Comparison of ENCODE assay signal across 15 cellular contexts in the genomic region with DNA sequence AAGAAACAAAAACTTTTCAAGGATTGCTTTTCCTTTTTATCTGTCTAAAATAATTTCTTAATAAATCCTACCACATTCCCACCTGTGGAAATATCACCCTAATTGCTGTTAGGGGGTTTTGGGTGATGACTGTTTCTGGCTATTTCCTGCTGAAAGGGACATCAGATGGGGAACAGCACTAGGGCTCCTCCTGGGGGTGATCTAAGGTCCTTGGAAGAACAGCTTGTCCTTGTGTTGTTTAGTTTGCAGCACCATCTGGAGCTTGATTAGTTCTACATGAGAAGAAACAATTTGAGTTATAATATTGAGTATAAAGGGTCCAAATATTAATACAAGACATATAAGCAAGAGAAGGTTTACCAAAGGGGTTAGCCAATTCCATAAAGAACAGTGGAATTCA. TPM values are rescaled to one million over a fixed set of nuclear protein-coding genes. Genes with fewer than 3 reads are reported as not detected.
A peak's percentile ranks its signal among the peaks of the same experiment; 100 is the strongest.
DNase-seq lines count a peak whose midpoint lies in the region; ATAC-seq and TF ChIP-seq lines count a peak whose summit lies in the region.
"Had no signal": no experiment of that assay in that cellular context is flagged by ENCODE, and none has a peak within 500 bp of the region (broad histone marks: within the 10 kb centered on the region; RNA-seq: fewer than 3 reads in every experiment).

No MANE protein-coding gene starts in this region.

- peak; percentile 49 for TF ChIP-seq CTCF in C4-2B (conservative IDR thresholded peaks at IDR 0.05)
- peak; percentile 72 for TF ChIP-seq CTCF in epithelial cell of proximal tubule (conservative IDR thresholded peaks at IDR 0.05; ENCODE audit: low read depth, low read length)
- no peak for TF ChIP-seq CTCF in lower leg skin (IDR thresholded peaks at IDR 0.05)

- H3K4me1 ChIP-seq in NT2/D1 (ENCODE audit: insufficient read depth, insufficient read length): no peaks in the 10 kb centered on the region
- H3K4me1 ChIP-seq: pancreas had no signal

- no peaks in the 10 kb centered on the region for H3K9me3 Mint-ChIP-seq in stimulated activated effector memory CD8-positive, alpha-beta T cell treated with anti-CD3 and anti-CD28 coated beads, Interleukin-12 subunit alpha, Interleukin-12 subunit beta, amount 100 ng/mL, for 72 hours

- H3K4me3 ChIP-seq in NT2/D1 (ENCODE audit: insufficient read length, low read depth) (no peak overlapping the region), epithelial cell of proximal tubule (ENCODE audit: low read depth, low read length) (no peak overlapping the region), lower leg skin (ENCODE audit: low read depth, poor library complexity, severe bottlenecking) (no peak overlapping the region)
- H3K4me3 ChIP-seq: pancreas had no signal

- intact Hi-C loops in lower leg skin (cut with DNase I; ENCODE audit: low total_unique reads): no loop called here

- POLR2A ChIA-PET in HEK293T (lab: Yijun Ruan, JAX): no interaction called here

- DNase-seq in HEK293T (ENCODE audit: extremely low spot score) (peak; percentile 16), NT2/D1 (ENCODE audit: low read depth, low spot score) (peak; percentile 20), epithelial cell of proximal tubule (ENCODE audit: low read depth) (no peak), lower leg skin (ENCODE audit: low spot score in 2 of 2) (no peak), globus pallidus (ENCODE audit: low spot score) (no peak)
- no peak for DNase-seq in stimulated activated effector memory CD8-positive, alpha-beta T cell treated with anti-CD3 and anti-CD28 coated beads, Interleukin-12 subunit alpha, Interleukin-12 subunit beta, amount 100 ng/mL, for 72 hours (ENCODE audit: low spot score in 2 of 2)
- DNase-seq: activated CD4-positive, alpha-beta T cell treated with anti-CD3 and anti-CD28 coated beads, Interleukin-2, amount 50 U/mL, for 1 hour; amniotic stem cell; kidney; NCI-H1417 treated with DMSO at 0.1 percent for 48 hours; pancreas; SHP77 had no signal

- H3K9me3 ChIP-seq in NT2/D1 (ENCODE audit: insufficient read depth, low read length): peaks cover 11% of the 10 kb centered on the region; the same call in 1 of the 2 replicates
- H3K9me3 ChIP-seq: pancreas had no signal

- no peak for ATAC-seq in HG02938 (IDR thresholded peaks at IDR 0.05; ENCODE audit: unreplicated experiment)
- no peak for ATAC-seq in stimulated activated effector memory CD8-positive, alpha-beta T cell treated with anti-CD3 and anti-CD28 coated beads, Interleukin-12 subunit alpha, Interleukin-12 subunit beta, amount 100 ng/mL, for 72 hours
- ATAC-seq: pancreas had no signal

- TF ChIP-seq POLR2A in lower leg skin (IDR thresholded peaks at IDR 0.05): no peak

- H3K9ac ChIP-seq in NT2/D1 (ENCODE audit: insufficient read length, low read depth): no peak overlapping the region

- no peaks in the 10 kb centered on the region for H3K27me3 ChIP-seq in NT2/D1 (ENCODE audit: insufficient read depth, insufficient read length)
- H3K27me3 ChIP-seq: pancreas had no signal

- no peaks in the 10 kb centered on the region for H3K36me3 Mint-ChIP-seq in stimulated activated effector memory CD8-positive, alpha-beta T cell treated with anti-CD3 and anti-CD28 coated beads, Interleukin-12 subunit alpha, Interleukin-12 subunit beta, amount 100 ng/mL, for 72 hours

- no peaks in the 10 kb centered on the region for H3K36me3 ChIP-seq in NT2/D1 (ENCODE audit: insufficient read depth, insufficient read length, low read length)
- H3K36me3 ChIP-seq: pancreas had no signal

- H3K27ac Mint-ChIP-seq in stimulated activated effector memory CD8-positive, alpha-beta T cell treated with anti-CD3 and anti-CD28 coated beads, Interleukin-12 subunit alpha, Interleukin-12 subunit beta, amount 100 ng/mL, for 72 hours: no peak overlapping the region

- no peak overlapping the region for H3K4me3 Mint-ChIP-seq in stimulated activated effector memory CD8-positive, alpha-beta T cell treated with anti-CD3 and anti-CD28 coated beads, Interleukin-12 subunit alpha, Interleukin-12 subunit beta, amount 100 ng/mL, for 72 hours

- CTCF ChIA-PET in HEK293T (lab: Yijun Ruan, JAX): interaction anchor here (1.0 to 1.1 kb wide), 2 partner anchors 12 to 176 kb away, joined by 5 to 9 read pairs; no protein-coding TSS in a partner anchor

- no peak overlapping the region for H3K27ac ChIP-seq in C4-2B
- H3K27ac ChIP-seq: pancreas had no signal

- peaks cover 6% of the 10 kb centered on the region for H3K4me1 Mint-ChIP-seq in stimulated activated effector memory CD8-positive, alpha-beta T cell treated with anti-CD3 and anti-CD28 coated beads, Interleukin-12 subunit alpha, Interleukin-12 subunit beta, amount 100 ng/mL, for 72 hours

TF ChIP-seq in HEK293T, 16 proteins besides CTCF, POLR2A, EP300 and RAD21:
- no peak for TF ChIP-seq SP1 (IDR thresholded peaks at IDR 0.05)
- no peak for TF ChIP-seq ELF4 (IDR thresholded peaks at IDR 0.05)
- no peak for TF ChIP-seq NFRKB (IDR thresholded peaks at IDR 0.05)
- no peak for TF ChIP-seq SUZ12 (IDR thresholded peaks at IDR 0.05)
- TF ChIP-seq TARDBP (IDR thresholded peaks at IDR 0.05): no peak
- TF ChIP-seq ZNF384 (IDR thresholded peaks at IDR 0.05): no peak
- TF ChIP-seq HDGF (IDR thresholded peaks at IDR 0.05; ENCODE audit: borderline replicate concordance): no peak
- no peak for TF ChIP-seq L3MBTL2 (conservative IDR thresholded peaks at IDR 0.05)
- TF ChIP-seq, protein P1, sequence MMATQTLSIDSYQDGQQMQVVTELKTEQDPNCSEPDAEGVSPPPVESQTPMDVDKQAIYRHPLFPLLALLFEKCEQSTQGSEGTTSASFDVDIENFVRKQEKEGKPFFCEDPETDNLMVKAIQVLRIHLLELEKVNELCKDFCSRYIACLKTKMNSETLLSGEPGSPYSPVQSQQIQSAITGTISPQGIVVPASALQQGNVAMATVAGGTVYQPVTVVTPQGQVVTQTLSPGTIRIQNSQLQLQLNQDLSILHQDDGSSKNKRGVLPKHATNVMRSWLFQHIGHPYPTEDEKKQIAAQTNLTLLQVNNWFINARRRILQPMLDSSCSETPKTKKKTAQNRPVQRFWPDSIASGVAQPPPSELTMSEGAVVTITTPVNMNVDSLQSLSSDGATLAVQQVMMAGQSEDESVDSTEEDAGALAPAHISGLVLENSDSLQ (IDR thresholded peaks at IDR 0.05): no peak
- no peak for TF ChIP-seq CTBP1 (IDR thresholded peaks at IDR 0.05; ENCODE audit: borderline replicate concordance)
- TF ChIP-seq BHLHE40 (IDR thresholded peaks at IDR 0.05; ENCODE audit: borderline replicate concordance): no peak

RNA-seq across cellular contexts. Expression of gene OR5H15, which starts 18.7 kb away (rescaled TPM):
- total RNA-seq in epithelial cell of proximal tubule: not detected in 2 replicates
- total RNA-seq in lower leg skin: not detected
- total RNA-seq: kidney, pancreas, subcutaneous adipose tissue had no signal

RNA-seq across cellular contexts. Expression of gene OR5H14, which starts 37.9 kb away (rescaled TPM):
- total RNA-seq in epithelial cell of proximal tubule (not detected in 2 replicates), lower leg skin (not detected)
- total RNA-seq: kidney, pancreas, subcutaneous adipose tissue had no signal

RNA-seq across cellular contexts. Expression of gene OR5H1, which starts 54.7 kb away (rescaled TPM):
- total RNA-seq in epithelial cell of proximal tubule: not detected in 2 replicates
- not detected for total RNA-seq in lower leg skin
- total RNA-seq: kidney, pancreas, subcutaneous adipose tissue had no signal

Comparison
In these comparisons a context has a peak if more than half of its experiments do, and no peak if none do; other contexts are left out.
1. CTCF ChIP-seq: peak in C4-2B (single experiment) and epithelial cell of proximal tubule (single experiment); none in lower leg skin (0 of 3).
2. DNase-seq: peak in HEK293T (single experiment) and NT2/D1 (single experiment); none in epithelial cell of proximal tubule (single experiment), lower leg skin (0 of 2), globus pallidus (single experiment) and stimulated activated effector memory CD8-positive, alpha-beta T cell treated with anti-CD3 and anti-CD28 coated beads, Interleukin-12 subunit alpha, Interleukin-12 subunit beta, amount 100 ng/mL, for 72 hours (0 of 2).